1 cellular context compared by ENCODE assay signal in the genomic region with DNA sequence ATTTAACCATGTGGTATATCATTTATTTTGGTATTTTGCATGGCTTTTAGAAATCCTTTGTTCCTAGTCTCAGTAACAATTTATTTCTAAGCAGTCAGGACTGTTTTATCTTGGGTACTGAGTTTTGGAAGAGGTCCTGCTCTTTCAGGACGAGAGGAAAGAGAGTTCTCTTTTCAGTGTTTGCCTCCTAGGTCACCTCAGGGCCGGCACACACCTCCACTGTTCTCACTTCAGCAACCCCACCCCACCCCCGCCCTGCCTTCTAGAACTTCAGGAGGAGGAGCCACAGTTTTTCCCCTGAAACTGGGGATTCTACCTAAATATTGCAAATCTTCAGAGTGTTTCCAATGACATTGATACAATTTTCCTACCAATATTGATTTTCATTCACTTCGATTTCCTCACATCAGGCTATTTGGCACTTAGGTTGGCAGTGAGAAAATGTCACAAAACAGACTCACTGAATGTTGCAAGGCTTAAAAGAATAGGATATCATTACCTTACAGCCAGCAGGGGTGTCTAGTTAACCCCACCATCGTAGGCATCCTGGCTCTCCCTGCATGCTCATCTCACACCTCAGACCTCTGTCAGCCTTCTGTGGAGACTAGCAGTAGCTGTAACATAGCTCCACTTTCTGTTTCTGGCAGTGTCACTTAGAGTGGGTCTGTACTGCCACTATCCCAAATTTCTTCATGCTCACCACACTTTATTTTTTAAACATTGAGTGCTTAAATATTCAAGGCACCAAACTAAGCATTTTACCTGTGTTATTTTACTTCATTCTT.
TF ChIP-seq lines count a peak whose summit lies in the region.

No MANE protein-coding gene starts in this region.

TF ChIP-seq in HCT116, 20 proteins besides CTCF, POLR2A, EP300 and RAD21:
- TF ChIP-seq ZFX (IDR thresholded peaks at IDR 0.05) (no peak), EZH2phosphoT487 (IDR thresholded peaks at IDR 0.05; ENCODE audit: borderline replicate concordance) (no peak), FOSL1 (IDR thresholded peaks at IDR 0.05; ENCODE audit: low read depth) (no peak), CBX3 (IDR thresholded peaks at IDR 0.05; ENCODE audit: low read depth) (no peak), POLR2AphosphoS5 (IDR thresholded peaks at IDR 0.05; ENCODE audit: low read depth, low read length) (no peak), CEBPB (IDR thresholded peaks at IDR 0.05; ENCODE audit: low read depth) (no peak), ZNF274 (IDR thresholded peaks at IDR 0.05; ENCODE audit: low read depth, low read length) (no peak), TCF7L2 (IDR thresholded peaks at IDR 0.05; ENCODE audit: borderline replicate concordance, extremely low read depth, insufficient read depth, insufficient read length) (no peak), SP1 (IDR thresholded peaks at IDR 0.05; ENCODE audit: low read depth) (no peak), YY1 (IDR thresholded peaks at IDR 0.05; ENCODE audit: extremely low read depth, insufficient replicate concordance, low read depth, low read length) (no peak)
- TF ChIP-seq, protein P1, sequence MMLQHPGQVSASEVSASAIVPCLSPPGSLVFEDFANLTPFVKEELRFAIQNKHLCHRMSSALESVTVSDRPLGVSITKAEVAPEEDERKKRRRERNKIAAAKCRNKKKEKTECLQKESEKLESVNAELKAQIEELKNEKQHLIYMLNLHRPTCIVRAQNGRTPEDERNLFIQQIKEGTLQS (IDR thresholded peaks at IDR 0.05), result no peak
- TF ChIP-seq, protein P2, sequence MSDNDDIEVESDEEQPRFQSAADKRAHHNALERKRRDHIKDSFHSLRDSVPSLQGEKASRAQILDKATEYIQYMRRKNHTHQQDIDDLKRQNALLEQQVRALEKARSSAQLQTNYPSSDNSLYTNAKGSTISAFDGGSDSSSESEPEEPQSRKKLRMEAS (IDR thresholded peaks at IDR 0.05), result no peak
- TF ChIP-seq, protein P3, sequence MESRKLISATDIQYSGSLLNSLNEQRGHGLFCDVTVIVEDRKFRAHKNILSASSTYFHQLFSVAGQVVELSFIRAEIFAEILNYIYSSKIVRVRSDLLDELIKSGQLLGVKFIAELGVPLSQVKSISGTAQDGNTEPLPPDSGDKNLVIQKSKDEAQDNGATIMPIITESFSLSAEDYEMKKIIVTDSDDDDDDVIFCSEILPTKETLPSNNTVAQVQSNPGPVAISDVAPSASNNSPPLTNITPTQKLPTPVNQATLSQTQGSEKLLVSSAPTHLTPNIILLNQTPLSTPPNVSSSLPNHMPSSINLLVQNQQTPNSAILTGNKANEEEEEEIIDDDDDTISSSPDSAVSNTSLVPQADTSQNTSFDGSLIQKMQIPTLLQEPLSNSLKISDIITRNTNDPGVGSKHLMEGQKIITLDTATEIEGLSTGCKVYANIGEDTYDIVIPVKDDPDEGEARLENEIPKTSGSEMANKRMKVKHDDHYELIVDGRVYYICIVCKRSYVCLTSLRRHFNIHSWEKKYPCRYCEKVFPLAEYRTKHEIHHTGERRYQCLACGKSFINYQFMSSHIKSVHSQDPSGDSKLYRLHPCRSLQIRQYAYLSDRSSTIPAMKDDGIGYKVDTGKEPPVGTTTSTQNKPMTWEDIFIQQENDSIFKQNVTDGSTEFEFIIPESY (IDR thresholded peaks at IDR 0.05; ENCODE audit: extremely low read depth, insufficient replicate concordance, low read length), result no peak
